1 cellular context compared by ENCODE assay signal in genomic region chr15:43133429-43134156, GRCh38.
TF ChIP-seq lines count a peak whose summit lies in the region.

Gene TMEM62, plus strand, starts transcription at chr15:43133586. Its CDS starts 217 bp downstream, at chr15:43133803.

TF ChIP-seq in HEK293, 187 proteins besides CTCF, POLR2A, EP300 and RAD21 (continued from another document):
- TF ChIP-seq ZNF449 (tag by site-specific recombination; IDR thresholded peaks at IDR 0.05) (peak; percentile 65), ZBTB8A (tag by site-specific recombination; IDR thresholded peaks at IDR 0.05) (peak; percentile 93), ZNF600 (tag by site-specific recombination; IDR thresholded peaks at IDR 0.05) (peak; percentile 32; the same call in 1 of the 2 replicates), ZNF513 (tag by site-specific recombination; IDR thresholded peaks at IDR 0.05) (no peak), IKZF3 (tag by site-specific recombination; IDR thresholded peaks at IDR 0.05) (peak; percentile 29; the same call in 1 of the 2 replicates), ZNF830 (tag by site-specific recombination; IDR thresholded peaks at IDR 0.05; ENCODE audit: low read depth) (no peak), ZNF660 (tag by site-specific recombination; IDR thresholded peaks at IDR 0.05) (peak; percentile 53; the same call in 1 of the 2 replicates), GLIS1 (tag by site-specific recombination; IDR thresholded peaks at IDR 0.05) (peak; percentile 53; the same call in 1 of the 2 replicates), HIC1 (tag by site-specific recombination; IDR thresholded peaks at IDR 0.05) (no peak), ZSCAN30 (tag by site-specific recombination; IDR thresholded peaks at IDR 0.05) (peak; percentile 49; the same call in 1 of the 2 replicates), ZNF214 (tag by site-specific recombination; IDR thresholded peaks at IDR 0.05; ENCODE audit: borderline replicate concordance) (no peak), ZNF585B (tag by site-specific recombination; IDR thresholded peaks at IDR 0.05) (no peak), KLF8 (tag by site-specific recombination; IDR thresholded peaks at IDR 0.05) (0 out of 2 replicates have a peak, but pooled peaks have one; percentile 57), ELK4 (IDR thresholded peaks at IDR 0.05; ENCODE audit: borderline replicate concordance, low read depth, low read length) (no peak), ZNF768 (tag by site-specific recombination; IDR thresholded peaks at IDR 0.05) (peak; percentile 49; the same call in 1 of the 2 replicates), KLF10 (tag by site-specific recombination; IDR thresholded peaks at IDR 0.05) (peak; percentile 58; the same call in 1 of the 2 replicates), ZBTB26 (tag by site-specific recombination; optimal IDR thresholded peaks at IDR 0.05) (peak; percentile 84), PRDM10 (tag by site-specific recombination; IDR thresholded peaks at IDR 0.05) (0 out of 2 replicates have a peak, but pooled peaks have one; percentile 18), ZBTB11 (tag by site-specific recombination; conservative IDR thresholded peaks at IDR 0.05; ENCODE audit: low read depth) (peak; percentile 37; the same call in 1 of the 2 replicates), GLIS2 (tag by site-specific recombination; IDR thresholded peaks at IDR 0.05) (peak; percentile 73), ZNF692 (tag by site-specific recombination; IDR thresholded peaks at IDR 0.05) (peak; percentile 78), ZNF530 (tag by site-specific recombination; IDR thresholded peaks at IDR 0.05; ENCODE audit: low read depth) (peak; percentile 85; the same call in 1 of the 2 replicates), ZBTB17 (tag by site-specific recombination; IDR thresholded peaks at IDR 0.05) (peak; percentile 80), SP2 (tag by site-specific recombination; IDR thresholded peaks at IDR 0.05) (peak; percentile 74)
